2 cellular contexts compared by ENCODE assay signal in the genomic region with DNA sequence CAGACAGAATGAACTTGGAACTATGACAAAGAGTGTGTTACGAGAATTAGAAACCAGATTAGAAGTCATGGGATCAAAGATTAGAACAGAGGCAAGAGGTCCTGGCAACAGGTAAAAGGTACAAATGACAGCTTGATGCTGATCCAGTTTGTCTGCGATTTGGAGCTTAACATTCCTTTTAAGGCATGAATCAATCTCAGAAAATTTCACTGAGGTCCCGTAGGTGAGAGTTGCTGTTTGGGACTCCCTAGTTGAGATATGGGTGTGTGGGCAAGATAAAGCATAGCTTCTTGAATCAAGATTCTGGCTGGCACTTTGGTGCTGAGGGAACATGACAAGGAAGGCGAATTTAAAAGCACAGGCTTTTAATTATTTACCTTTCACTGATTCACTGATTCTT.
TF ChIP-seq lines count a peak whose summit lies in the region.

No MANE protein-coding gene starts in this region.

TF ChIP-seq in liver, 16 proteins besides CTCF, POLR2A, EP300 and RAD21 (continued from another document):
- TF ChIP-seq MAX (IDR thresholded peaks at IDR 0.05) (no peak), HNF4G (IDR thresholded peaks at IDR 0.05) (no peak), SP1 (IDR thresholded peaks at IDR 0.05) (peak; percentile 19), RXRA (IDR thresholded peaks at IDR 0.05) (peak in 1 of 2 donors; percentile 44)

TF ChIP-seq in HepG2, 621 proteins besides CTCF, POLR2A, EP300 and RAD21 (continued from another document):
- TF ChIP-seq ZNF143 (CRISPR knock-in tag; IDR thresholded peaks at IDR 0.05) (no peak), ONECUT2 (CRISPR knock-in tag; IDR thresholded peaks at IDR 0.05) (no peak), ZFP62 (CRISPR knock-in tag; IDR thresholded peaks at IDR 0.05) (no peak), ZNF180 (CRISPR knock-in tag; IDR thresholded peaks at IDR 0.05; ENCODE audit: borderline replicate concordance, low read depth) (no peak), BCLAF1 (IDR thresholded peaks at IDR 0.05) (no peak), GLI4 (CRISPR knock-in tag; IDR thresholded peaks at IDR 0.05; ENCODE audit: borderline replicate concordance) (no peak), ZNF563 (CRISPR knock-in tag; IDR thresholded peaks at IDR 0.05) (no peak), NPAS2 (CRISPR knock-in tag; IDR thresholded peaks at IDR 0.05; ENCODE audit: borderline replicate concordance) (no peak), ZNF737 (CRISPR knock-in tag; IDR thresholded peaks at IDR 0.05; ENCODE audit: borderline replicate concordance) (no peak), NFAT5 (CRISPR knock-in tag; IDR thresholded peaks at IDR 0.05) (no peak)
- TF ChIP-seq, protein P1, sequence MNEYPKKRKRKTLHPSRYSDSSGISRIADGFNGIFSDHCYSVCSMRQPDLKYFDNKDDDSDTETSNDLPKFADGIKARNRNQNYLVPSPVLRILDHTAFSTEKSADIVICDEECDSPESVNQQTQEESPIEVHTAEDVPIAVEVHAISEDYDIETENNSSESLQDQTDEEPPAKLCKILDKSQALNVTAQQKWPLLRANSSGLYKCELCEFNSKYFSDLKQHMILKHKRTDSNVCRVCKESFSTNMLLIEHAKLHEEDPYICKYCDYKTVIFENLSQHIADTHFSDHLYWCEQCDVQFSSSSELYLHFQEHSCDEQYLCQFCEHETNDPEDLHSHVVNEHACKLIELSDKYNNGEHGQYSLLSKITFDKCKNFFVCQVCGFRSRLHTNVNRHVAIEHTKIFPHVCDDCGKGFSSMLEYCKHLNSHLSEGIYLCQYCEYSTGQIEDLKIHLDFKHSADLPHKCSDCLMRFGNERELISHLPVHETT (CRISPR knock-in tag; conservative IDR thresholded peaks at IDR 0.05), result no peak
- TF ChIP-seq, protein P2, sequence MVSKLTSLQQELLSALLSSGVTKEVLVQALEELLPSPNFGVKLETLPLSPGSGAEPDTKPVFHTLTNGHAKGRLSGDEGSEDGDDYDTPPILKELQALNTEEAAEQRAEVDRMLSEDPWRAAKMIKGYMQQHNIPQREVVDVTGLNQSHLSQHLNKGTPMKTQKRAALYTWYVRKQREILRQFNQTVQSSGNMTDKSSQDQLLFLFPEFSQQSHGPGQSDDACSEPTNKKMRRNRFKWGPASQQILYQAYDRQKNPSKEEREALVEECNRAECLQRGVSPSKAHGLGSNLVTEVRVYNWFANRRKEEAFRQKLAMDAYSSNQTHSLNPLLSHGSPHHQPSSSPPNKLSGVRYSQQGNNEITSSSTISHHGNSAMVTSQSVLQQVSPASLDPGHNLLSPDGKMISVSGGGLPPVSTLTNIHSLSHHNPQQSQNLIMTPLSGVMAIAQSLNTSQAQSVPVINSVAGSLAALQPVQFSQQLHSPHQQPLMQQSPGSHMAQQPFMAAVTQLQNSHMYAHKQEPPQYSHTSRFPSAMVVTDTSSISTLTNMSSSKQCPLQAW (CRISPR knock-in tag; IDR thresholded peaks at IDR 0.05), result no peak
TF ChIP-seq in HepG2: peak in this region for 0.
